In the genomic region with DNA sequence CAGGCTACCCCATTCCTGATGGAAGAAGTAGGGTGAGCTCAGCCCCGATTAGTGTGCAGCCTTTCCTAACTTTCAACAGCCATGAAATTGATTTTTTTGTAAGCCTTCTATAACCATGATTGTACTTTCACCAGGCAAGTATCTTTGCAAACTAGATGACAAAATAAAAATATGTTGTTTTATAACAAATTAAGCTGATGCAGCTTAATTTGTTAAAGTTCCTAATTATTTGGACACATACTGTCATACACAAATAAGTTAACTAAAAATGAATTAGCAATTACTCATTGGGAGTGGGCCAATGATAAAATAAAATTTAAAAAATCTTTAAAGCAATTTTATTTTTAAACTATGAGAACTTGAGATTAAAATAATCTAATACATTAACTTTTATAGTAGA, we compare ENCODE assay signal across 35 cellular contexts.
"Had no signal": no experiment of that assay in that cellular context is flagged by ENCODE, and none has a peak within 500 bp of the region (broad histone marks: within the 10 kb centered on the region; RNA-seq: fewer than 3 reads in every experiment).

No MANE protein-coding gene starts in this region.

- H3K36me3 ChIP-seq: adrenal gland, ascending aorta, breast epithelium, cardiac muscle cell, colonic mucosa, WERI-Rb-1 had no signal

- H3K27ac ChIP-seq: adrenal gland, ascending aorta, breast epithelium, cardiac muscle cell, colonic mucosa, WERI-Rb-1 had no signal

- ATAC-seq: activated CD4-positive, CD25-positive, alpha-beta regulatory T cell treated with anti-CD3 and anti-CD28 coated beads, Interleukin-2, amount 50 U/mL, for 24 hours; activated CD8-positive, alpha-beta memory T cell treated with anti-CD3 and anti-CD28 coated beads, Interleukin-2, amount 10 ng/mL, durations not matched to agents 7 days and 5 days; activated CD8-positive, alpha-beta T cell treated with anti-CD3 and anti-CD28 coated beads for 36 hours; activated naive CD8-positive, alpha-beta T cell treated with anti-CD3 and anti-CD28 coated beads, Interleukin-2, amount 50 U/mL, for 24 hours; esophagus mucosa; T-helper 17 cell had no signal

- FAIRE-seq: frontal cortex had no signal

- H3K9me3 Mint-ChIP-seq: activated B cell treated with CpG ODN at 0.5 μM for 24 hours; activated CD8-positive, alpha-beta T cell treated with anti-CD3 and anti-CD28 coated beads for 36 hours; activated naive CD4-positive, alpha-beta T cell treated with anti-CD3 and anti-CD28 coated beads for 36 hours; activated naive CD4-positive, alpha-beta T cell treated with anti-CD3 and anti-CD28 coated beads, Interleukin-2, amount 50 U/mL, for 24 hours; activated naive CD8-positive, alpha-beta T cell treated with anti-CD3 and anti-CD28 coated beads for 36 hours; activated naive CD8-positive, alpha-beta T cell treated with anti-CD3 and anti-CD28 coated beads, Interleukin-2, amount 50 U/mL, for 24 hours; activated T-helper 1 cell treated with anti-CD3 and anti-CD28 coated beads, Interleukin-12 subunit alpha, Interleukin-12 subunit beta, Interleukin-2, Interleukin-4 antibody, amounts not matched to agents 30 ng/mL and 10 ng/mL and 1 ng/mL, durations not matched to agents 14 hours and 24 hours and 36 hours; activated T-helper 2 cell treated with anti-CD3 and anti-CD28 coated beads, Interferon-gamma antibody, Interleukin-2, Interleukin-4, amounts not matched to agents 10 μg/mL and 5 μg/mL and 100 μg/mL, durations not matched to agents 14 hours and 24 hours and 36 hours; brain; endodermal cell; T-helper 2 cell treated with Interferon-gamma antibody and Interleukin-4, amounts not matched to agents 5 μg/mL and 100 μg/mL, for 36 hours had no signal

- H3K4me1 ChIP-seq: adrenal gland, ascending aorta, breast epithelium, colonic mucosa had no signal

- H3K27ac Mint-ChIP-seq: activated B cell treated with CpG ODN at 0.5 μM for 24 hours; activated CD8-positive, alpha-beta memory T cell treated with anti-CD3 and anti-CD28 coated beads, Interleukin-2, amount 10 ng/mL, durations not matched to agents 7 days and 5 days; activated CD8-positive, alpha-beta T cell treated with anti-CD3 and anti-CD28 coated beads for 36 hours; activated naive CD4-positive, alpha-beta T cell treated with anti-CD3 and anti-CD28 coated beads for 36 hours; activated naive CD4-positive, alpha-beta T cell treated with anti-CD3 and anti-CD28 coated beads, Interleukin-2, amount 50 U/mL, for 24 hours; activated naive CD8-positive, alpha-beta T cell treated with anti-CD3 and anti-CD28 coated beads for 36 hours; activated naive CD8-positive, alpha-beta T cell treated with anti-CD3 and anti-CD28 coated beads, Interleukin-2, amount 50 U/mL, for 24 hours; activated T-helper 1 cell treated with anti-CD3 and anti-CD28 coated beads, Interleukin-12 subunit alpha, Interleukin-12 subunit beta, Interleukin-2, Interleukin-4 antibody, amounts not matched to agents 30 ng/mL and 10 ng/mL and 1 ng/mL, durations not matched to agents 14 hours and 24 hours and 36 hours; activated T-helper 2 cell treated with anti-CD3 and anti-CD28 coated beads, Interferon-gamma antibody, Interleukin-2, Interleukin-4, amounts not matched to agents 10 μg/mL and 5 μg/mL and 100 μg/mL, durations not matched to agents 14 hours and 24 hours and 36 hours; brain; endodermal cell; T-helper 17 cell; T-helper 2 cell treated with Interferon-gamma antibody and Interleukin-4, amounts not matched to agents 5 μg/mL and 100 μg/mL, for 36 hours had no signal

- H3K27me3 Mint-ChIP-seq: activated B cell treated with CpG ODN at 0.5 μM for 24 hours had no signal

- H3K9me3 ChIP-seq: adrenal gland, ascending aorta, breast epithelium, colonic mucosa had no signal

- H3K4me3 ChIP-seq: adrenal gland, ascending aorta, breast epithelium, cardiac muscle cell, colonic mucosa had no signal

- H3K36me3 Mint-ChIP-seq: activated CD8-positive, alpha-beta memory T cell treated with anti-CD3 and anti-CD28 coated beads, Interleukin-2, amount 10 ng/mL, durations not matched to agents 7 days and 5 days; activated naive CD4-positive, alpha-beta T cell treated with anti-CD3 and anti-CD28 coated beads, Interleukin-2, amount 50 U/mL, for 24 hours; activated naive CD8-positive, alpha-beta T cell treated with anti-CD3 and anti-CD28 coated beads for 36 hours; brain had no signal

- H3K4me3 Mint-ChIP-seq: activated B cell treated with CpG ODN at 0.5 μM for 24 hours; activated CD8-positive, alpha-beta memory T cell treated with anti-CD3 and anti-CD28 coated beads, Interleukin-2, amount 10 ng/mL, durations not matched to agents 7 days and 5 days; activated CD8-positive, alpha-beta T cell treated with anti-CD3 and anti-CD28 coated beads for 36 hours; activated naive CD4-positive, alpha-beta T cell treated with anti-CD3 and anti-CD28 coated beads for 36 hours; activated naive CD4-positive, alpha-beta T cell treated with anti-CD3 and anti-CD28 coated beads, Interleukin-2, amount 50 U/mL, for 24 hours; activated naive CD8-positive, alpha-beta T cell treated with anti-CD3 and anti-CD28 coated beads for 36 hours; activated naive CD8-positive, alpha-beta T cell treated with anti-CD3 and anti-CD28 coated beads, Interleukin-2, amount 50 U/mL, for 24 hours; activated T-helper 1 cell treated with anti-CD3 and anti-CD28 coated beads, Interleukin-12 subunit alpha, Interleukin-12 subunit beta, Interleukin-2, Interleukin-4 antibody, amounts not matched to agents 30 ng/mL and 10 ng/mL and 1 ng/mL, durations not matched to agents 14 hours and 24 hours and 36 hours; brain; endodermal cell; T-helper 17 cell; T-helper 2 cell treated with Interferon-gamma antibody and Interleukin-4, amounts not matched to agents 5 μg/mL and 100 μg/mL, for 36 hours had no signal

- H3K4me1 Mint-ChIP-seq: activated B cell treated with CpG ODN at 0.5 μM for 24 hours; activated naive CD4-positive, alpha-beta T cell treated with anti-CD3 and anti-CD28 coated beads, Interleukin-2, amount 50 U/mL, for 24 hours; brain had no signal

- H3K27me3 ChIP-seq: adrenal gland, ascending aorta, breast epithelium, cardiac muscle cell, colonic mucosa had no signal

- DNase-seq: activated B cell treated with CpG ODN at 0.5 μM for 24 hours; activated CD4-positive, alpha-beta T cell treated with anti-CD3 and anti-CD28 coated beads for 48 hours; activated CD4-positive, alpha-beta T cell treated with anti-CD3 and anti-CD28 coated beads, Interleukin-2, amount 50 U/mL, for 1 hour; activated CD4-positive, alpha-beta T cell treated with anti-CD3 and anti-CD28 coated beads, Interleukin-2, amount 50 U/mL, for 48 hours; activated CD8-positive, alpha-beta memory T cell treated with anti-CD3 and anti-CD28 coated beads, Interleukin-2, amount 10 ng/mL, durations not matched to agents 7 days and 5 days; activated CD8-positive, alpha-beta memory T cell treated with anti-CD3 and anti-CD28 coated beads, Interleukin-2, amount 50 U/mL, for 4 hours; activated CD8-positive, alpha-beta T cell treated with anti-CD3 and anti-CD28 coated beads for 36 hours; activated effector memory CD4-positive, alpha-beta T cell treated with anti-CD3 and anti-CD28 coated beads, Interleukin-2, amount 50 U/mL, for 16 hours; activated naive CD4-positive, alpha-beta T cell treated with anti-CD3 and anti-CD28 coated beads for 36 hours; activated naive CD8-positive, alpha-beta T cell treated with anti-CD3 and anti-CD28 coated beads for 36 hours; activated naive CD8-positive, alpha-beta T cell treated with anti-CD3 and anti-CD28 coated beads, Interleukin-2, amount 50 U/mL, for 24 hours; activated T-cell treated with anti-CD3 and anti-CD28 coated beads, Interleukin-2, amount 50 U/mL, for 1 hour; activated T-cell treated with anti-CD3 and anti-CD28 coated beads, Interleukin-2, amount 50 U/mL, for 48 hours; adrenal gland; central memory CD4-positive, alpha-beta T cell; cerebellar nuclear complex; colonic mucosa; effector CD8-positive, alpha-beta T cell; endodermal cell; foreskin fibroblast; head of caudate nucleus; T-helper 17 cell; T1000; WERI-Rb-1 had no signal
